Comparison of ENCODE assay signal across 8 cellular contexts in genomic region chr14:75981826-75982723, GRCh38. TPM values are rescaled to one million over a fixed set of nuclear protein-coding genes. Genes with fewer than 3 reads are reported as not detected.
DNase-seq lines count a peak whose midpoint lies in the region; ATAC-seq and TF ChIP-seq lines count a peak whose summit lies in the region.

TGFB3 (minus strand) TSS chr14:75981995; CDS start chr14:75980893, 1,102 bp downstream.

- no peaks in the 10 kb centered on the region for H3K36me3 ChIP-seq in right lobe of liver

- intact Hi-C loops in right lobe of liver (cut with DNase I), result loop anchor here (5.0 to 10.0 kb wide), 2 partner anchors 77 to 270 kb away; no protein-coding TSS in a partner anchor

- H3K9me3 ChIP-seq in right lobe of liver, result no peaks in the 10 kb centered on the region

- peak; percentile 90 for DNase-seq in NCI-H69 (lab: John Stamatoyannopoulos, UW)
- DNase-seq in activated CD4-positive, alpha-beta T cell treated with anti-CD3 and anti-CD28 coated beads, Interleukin-2, amount 50 U/mL, for 48 hours, result peak; percentile 76 to 84
- peak; percentile 77 to 81 for DNase-seq in dermis microvascular lymphatic vessel endothelial cell (ENCODE audit: low read depth in 2 of 2)
- DNase-seq in right lobe of liver, result peak; percentile 84 to 88 (median 87)
- peak; percentile 70 for DNase-seq in stimulated activated CD4-positive, alpha-beta T cell treated with anti-CD3 and anti-CD28 coated beads, Interleukin-2, amount 100 ng/mL, for 4 hours (ENCODE audit: low read depth)
- DNase-seq in NK-92 treated with Interleukin-12 subunit alpha and Interleukin-12 subunit beta, amount 100 ng/mL, for 24 hours (lab: John Stamatoyannopoulos, UW), result no peak

- TF ChIP-seq POLR2A in right lobe of liver (IDR thresholded peaks at IDR 0.05), result peak; percentile 82

- WGBS in right lobe of liver (ENCODE audit: insufficient coverage, low coverage, low lambda C conversion rate, missing lambda C conversion rate), result under 1% methylated on average over 25 of the region's 64 CpGs

- H3K4me3 ChIP-seq in right lobe of liver, result peak within 1 kb of the TSS; percentile 56 to 67 (median 66)

- ATAC-seq in GM18520 (IDR thresholded peaks at IDR 0.05; ENCODE audit: unreplicated experiment) (peak; percentile 43), HG03521 (IDR thresholded peaks at IDR 0.05; ENCODE audit: unreplicated experiment) (peak; percentile 45), right lobe of liver (peak; percentile 53 to 79 (median 74))

- H3K27me3 ChIP-seq in right lobe of liver, result no peaks in the 10 kb centered on the region

- H3K4me1 ChIP-seq in right lobe of liver, result peaks cover 0 to 36% (median 16%) of the 10 kb centered on the region in 4 donors

- TF ChIP-seq CTCF in right lobe of liver (IDR thresholded peaks at IDR 0.05), result peak; percentile 28 to 61 (median 56)

- peak within 1 kb of the TSS; percentile 82 to 94 (median 84) for H3K27ac ChIP-seq in right lobe of liver

RNA-seq across cellular contexts. Expression of gene TGFB3, which starts in this region (rescaled TPM):
- 2.1 and 4.9 TPM in 2 replicates for total RNA-seq in dermis microvascular lymphatic vessel endothelial cell
- total RNA-seq in right lobe of liver, result 10 to 100 TPM in 2 of 6 experiments, 1 to 10 TPM in 4; 4.3 to 60.1 (median 6.5) TPM
